8 cellular contexts compared by ENCODE assay signal in genomic region chr20:36049408-36049807, GRCh38.
A peak's percentile ranks its signal among the peaks of the same experiment; 100 is the strongest.
DNase-seq lines count a peak whose midpoint lies in the region; ATAC-seq, FAIRE-seq and TF ChIP-seq lines count a peak whose summit lies in the region.
"Not testable (repeated sequence)": the region's sequence is repeated elsewhere in the genome, so short reads cannot be mapped to it uniquely, and the experiment has no call there.

No MANE protein-coding gene starts in this region.

- peaks cover 44% of the 10 kb centered on the region for H4K20me1 ChIP-seq in astrocyte (ENCODE audit: insufficient read depth, low read length)

- intact Hi-C loops in CD4-positive, alpha-beta memory T cell (cut with micrococcal nuclease); left lung (cut with DNase I): not testable (repeated sequence)

- H3K4me1 ChIP-seq in CD4-positive, alpha-beta memory T cell (ENCODE audit: insufficient read depth, low read length): peaks cover 34% of the 10 kb centered on the region
- H3K4me1 ChIP-seq in astrocyte (ENCODE audit: insufficient read depth, low read length): not testable (repeated sequence)
- H3K4me1 ChIP-seq in left lung: peaks cover 13 to 42% of the 10 kb centered on the region in 2 donors
- H3K4me1 ChIP-seq in thoracic aorta (ENCODE audit: control insufficient read depth in 1 of 2, low read depth in 2 of 2): peaks cover 19 to 31% of the 10 kb centered on the region in 2 donors

- H3K9me3 Mint-ChIP-seq in CD4-positive, alpha-beta memory T cell; T-helper 2 cell treated with Interferon-gamma antibody and Interleukin-4, amounts not matched to agents 5 μg/mL and 100 μg/mL, for 36 hours; astrocyte (ENCODE audit: unreplicated experiment); osteocyte (ENCODE audit: unreplicated experiment): not testable (repeated sequence)

- peaks cover 16 to 35% of the 10 kb centered on the region in 2 donors for H3K36me3 Mint-ChIP-seq in CD4-positive, alpha-beta memory T cell
- peaks cover 34% of the 10 kb centered on the region for H3K36me3 Mint-ChIP-seq in T-helper 2 cell treated with Interferon-gamma antibody and Interleukin-4, amounts not matched to agents 5 μg/mL and 100 μg/mL, for 36 hours (ENCODE audit: low read depth)
- not testable (repeated sequence) for H3K36me3 Mint-ChIP-seq in astrocyte (ENCODE audit: low read depth, unreplicated experiment)
- H3K36me3 Mint-ChIP-seq in osteocyte (ENCODE audit: unreplicated experiment): peaks cover 14% of the 10 kb centered on the region

- POLR2A ChIA-PET in CD4-positive, alpha-beta memory T cell (lab: Charles Lee; ENCODE audit: partially characterized antibody): interaction anchor here (1.1 to 3.0 kb wide), 3 partner anchors 9 to 95 kb away, joined by 3 to 25 read pairs (median 6); partner anchors contain the start of gene SCAND1

- H3K79me2 ChIP-seq in astrocyte (ENCODE audit: insufficient read depth, low read length): peaks cover 62% of the 10 kb centered on the region

- not testable (repeated sequence) for H3K4me3 ChIP-seq in CD4-positive, alpha-beta memory T cell (ENCODE audit: low read length in 2 of 2)
- H3K4me3 ChIP-seq in Jurkat, Clone E6-1 (ENCODE audit: low read length): peak overlapping the region; percentile 72
- peak overlapping the region; percentile 73 for H3K4me3 ChIP-seq in astrocyte (ENCODE audit: insufficient read depth, low read depth, low read length)
- peak overlapping the region; percentile 93 to 95 for H3K4me3 ChIP-seq in left lung
- peak overlapping the region; percentile 100 for H3K4me3 ChIP-seq in thoracic aorta

- H2AFZ ChIP-seq in astrocyte (ENCODE audit: low read depth, low read length): not testable (repeated sequence)

- not testable (repeated sequence) for H3K27me3 Mint-ChIP-seq in CD4-positive, alpha-beta memory T cell; T-helper 2 cell treated with Interferon-gamma antibody and Interleukin-4, amounts not matched to agents 5 μg/mL and 100 μg/mL, for 36 hours (ENCODE audit: low read depth); astrocyte (ENCODE audit: low read depth, unreplicated experiment); osteocyte (ENCODE audit: unreplicated experiment)

- peak overlapping the region; percentile 88 for H3K4me2 ChIP-seq in astrocyte (ENCODE audit: low read length)

- H3K27ac Mint-ChIP-seq in CD4-positive, alpha-beta memory T cell: peak overlapping the region; percentile 70 to 95 (median 92)
- H3K27ac Mint-ChIP-seq in T-helper 2 cell treated with Interferon-gamma antibody and Interleukin-4, amounts not matched to agents 5 μg/mL and 100 μg/mL, for 36 hours: peak overlapping the region; percentile 87
- H3K27ac Mint-ChIP-seq in astrocyte (ENCODE audit: unreplicated experiment) (peak overlapping the region; percentile 91), osteocyte (ENCODE audit: unreplicated experiment) (peak overlapping the region; percentile 88)

- TF ChIP-seq CTCF in astrocyte (IDR thresholded peaks at IDR 0.05; ENCODE audit: insufficient read depth, low read depth, low read length); left lung (IDR thresholded peaks at IDR 0.05); osteocyte (IDR thresholded peaks at IDR 0.05); thoracic aorta (IDR thresholded peaks at IDR 0.05): not testable (repeated sequence)

- not testable (repeated sequence) for H3K36me3 ChIP-seq in CD4-positive, alpha-beta memory T cell (ENCODE audit: insufficient read depth, low read length); astrocyte (ENCODE audit: insufficient read depth, low read length); thoracic aorta
- peaks cover 0 to 29% of the 10 kb centered on the region in 2 donors for H3K36me3 ChIP-seq in left lung

- peak overlapping the region; percentile 100 for H3K9ac ChIP-seq in astrocyte (ENCODE audit: low read length)

- CTCF ChIA-PET in CD4-positive, alpha-beta memory T cell (lab: Charles Lee; ENCODE audit: partially characterized antibody): not testable (repeated sequence)

- FAIRE-seq in astrocyte (lab: Jason Lieb, UNC): not testable (repeated sequence)

- not testable (repeated sequence) for H3K27ac ChIP-seq in CD4-positive, alpha-beta memory T cell (ENCODE audit: low read depth, low read length); astrocyte (ENCODE audit: low read depth, low read length); left lung; thoracic aorta
- H3K27ac ChIP-seq in epithelial cell of prostate: peak overlapping the region; percentile 90

- ATAC-seq in left lung; thoracic aorta (ENCODE audit: insufficient number of reproducible peaks, low FRiP score, low read depth): not testable (repeated sequence)

- H3K4me3 Mint-ChIP-seq in CD4-positive, alpha-beta memory T cell: peak overlapping the region; percentile 90 to 97 (median 95)
- peak overlapping the region; percentile 91 for H3K4me3 Mint-ChIP-seq in T-helper 2 cell treated with Interferon-gamma antibody and Interleukin-4, amounts not matched to agents 5 μg/mL and 100 μg/mL, for 36 hours
- H3K4me3 Mint-ChIP-seq in astrocyte (ENCODE audit: unreplicated experiment): peak overlapping the region; percentile 93
- peak overlapping the region; percentile 89 for H3K4me3 Mint-ChIP-seq in osteocyte (ENCODE audit: unreplicated experiment)

- peaks cover 31 to 59% (median 42%) of the 10 kb centered on the region in 4 donors for H3K4me1 Mint-ChIP-seq in CD4-positive, alpha-beta memory T cell
- H3K4me1 Mint-ChIP-seq in T-helper 2 cell treated with Interferon-gamma antibody and Interleukin-4, amounts not matched to agents 5 μg/mL and 100 μg/mL, for 36 hours (ENCODE audit: low read depth): peaks cover 30% of the 10 kb centered on the region
- H3K4me1 Mint-ChIP-seq in astrocyte (ENCODE audit: low read depth, unreplicated experiment): peaks cover 17% of the 10 kb centered on the region
- H3K4me1 Mint-ChIP-seq in osteocyte (ENCODE audit: unreplicated experiment): peaks cover 44% of the 10 kb centered on the region

- DNase-seq in CD4-positive, alpha-beta memory T cell: peak in 1 of 5 donors; percentile 1
- not testable (repeated sequence) for DNase-seq in Jurkat, Clone E6-1 (ENCODE audit: low read depth, low spot score); T-helper 2 cell treated with Interferon-gamma antibody and Interleukin-4, amounts not matched to agents 5 μg/mL and 100 μg/mL, for 36 hours (ENCODE audit: low spot score); astrocyte (ENCODE audit: low read depth); epithelial cell of prostate (ENCODE audit: low read depth, low spot score); left lung; osteocyte (ENCODE audit: extremely low spot score, unreplicated experiment); thoracic aorta (ENCODE audit: low spot score)

- H3K27me3 ChIP-seq in CD4-positive, alpha-beta memory T cell (ENCODE audit: insufficient read depth, low read length); astrocyte (ENCODE audit: insufficient read depth, low read length); left lung; thoracic aorta (replicated peaks; ENCODE audit: insufficient read depth): not testable (repeated sequence)

- not testable (repeated sequence) for H3K9me3 ChIP-seq in CD4-positive, alpha-beta memory T cell (ENCODE audit: control insufficient read depth in 1 of 2, low read length in 2 of 2); astrocyte (ENCODE audit: insufficient read depth, low read depth, low read length); left lung; thoracic aorta
